ENCODE assay signal across 18 cellular contexts in the genomic region with DNA sequence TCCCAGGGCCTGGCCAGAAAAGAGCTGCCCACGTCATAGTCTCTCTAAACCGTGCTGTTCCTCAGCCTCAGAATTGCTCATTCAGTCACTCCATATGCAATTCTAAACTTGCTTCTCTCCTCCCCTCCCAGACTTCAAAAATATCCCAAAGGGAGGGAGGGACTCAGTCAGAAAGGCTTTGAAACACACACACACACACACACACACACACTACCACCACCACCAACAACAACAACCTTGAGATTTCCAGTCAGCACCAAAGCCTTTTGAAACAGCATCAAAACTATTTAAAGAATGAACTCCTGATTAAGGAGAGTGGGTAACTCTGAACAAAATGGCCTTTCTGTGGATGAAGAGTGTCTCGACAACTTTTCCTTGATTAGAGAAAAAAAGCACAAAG. TPM values are rescaled to one million over a fixed set of nuclear protein-coding genes. Genes with fewer than 3 reads are reported as not detected.
DNase-seq lines count a peak whose midpoint lies in the region; ATAC-seq and TF ChIP-seq lines count a peak whose summit lies in the region.
"Had no signal": no experiment of that assay in that cellular context is flagged by ENCODE, and none has a peak within 500 bp of the region (broad histone marks: within the 10 kb centered on the region; RNA-seq: fewer than 3 reads in every experiment).

No MANE protein-coding gene starts in this region.

- no peak overlapping the region for H3K4me3 Mint-ChIP-seq in WTC11
- H3K4me3 Mint-ChIP-seq in neural progenitor cell: peak overlapping the region; percentile 4
- H3K4me3 Mint-ChIP-seq: B cell; CD14-positive monocyte; CD8-positive, alpha-beta T cell; GM23338 had no signal

- peak overlapping the region; percentile 82; the same call in 1 of the 2 replicates for H3K27ac Mint-ChIP-seq in WTC11
- peak overlapping the region; percentile 57 for H3K27ac Mint-ChIP-seq in neural progenitor cell
- H3K27ac Mint-ChIP-seq: B cell; CD8-positive, alpha-beta T cell; GM23338 had no signal

- H3K27ac ChIP-seq in neural progenitor cell: no peak overlapping the region
- H3K27ac ChIP-seq: HL-60 had no signal

- no peaks in the 10 kb centered on the region for H3K27me3 ChIP-seq in neural progenitor cell

- H2AFZ ChIP-seq in neural progenitor cell (replicated peaks): no peak overlapping the region
- H2AFZ ChIP-seq: GM23338 had no signal

- H3K4me3 ChIP-seq in AG10803 (ENCODE audit: low read length): no peak overlapping the region
- H3K4me3 ChIP-seq in choroid plexus epithelial cell (ENCODE audit: low read depth, low read length): no peak overlapping the region
- no peak overlapping the region for H3K4me3 ChIP-seq in neural progenitor cell
- H3K4me3 ChIP-seq: GM23338 had no signal

- no peak overlapping the region for H3K9ac ChIP-seq in neural progenitor cell

- no peak overlapping the region for H3K4me2 ChIP-seq in neural progenitor cell
- H3K4me2 ChIP-seq: GM23338 had no signal

- DNase-seq in AG10803 (ENCODE audit: low read depth) (peak; percentile 26), WTC11 (ENCODE audit: low spot score) (no peak), choroid plexus epithelial cell (ENCODE audit: low read depth) (peak; percentile 26), neural progenitor cell (ENCODE audit: low spot score) (no peak), RPMI8226 (no peak)
- DNase-seq: 8988T; ACHN; Caco-2; CD8-positive, alpha-beta T cell; DMS53; GF-D8; H7 had no signal

- POLR2A ChIA-PET in WTC11 (lab: Charles Lee): no interaction called here

- H3K9me3 Mint-ChIP-seq in WTC11: no peaks in the 10 kb centered on the region
- no peaks in the 10 kb centered on the region for H3K9me3 Mint-ChIP-seq in neural progenitor cell
- H3K9me3 Mint-ChIP-seq: CD14-positive monocyte; CD8-positive, alpha-beta T cell; GM23338 had no signal

- no peaks in the 10 kb centered on the region for H3K79me2 ChIP-seq in neural progenitor cell (ENCODE audit: low read depth)

- ATAC-seq in WTC11 (no peak), GM18498 (IDR thresholded peaks at IDR 0.05; ENCODE audit: unreplicated experiment) (no peak), GM21619 (IDR thresholded peaks at IDR 0.05; ENCODE audit: unreplicated experiment) (no peak)
- ATAC-seq: CD8-positive, alpha-beta T cell; GM23338 had no signal

- H3K4me1 Mint-ChIP-seq in WTC11 (peaks cover 14% of the 10 kb centered on the region), neural progenitor cell (peaks cover 3% of the 10 kb centered on the region)
- H3K4me1 Mint-ChIP-seq: B cell had no signal

- no peaks in the 10 kb centered on the region for H3K4me1 ChIP-seq in neural progenitor cell
- H3K4me1 ChIP-seq: Caco-2 had no signal

- no peaks in the 10 kb centered on the region; the same call in 1 of the 2 replicates for H3K27me3 Mint-ChIP-seq in WTC11 (ENCODE audit: low read depth)
- no peaks in the 10 kb centered on the region for H3K27me3 Mint-ChIP-seq in neural progenitor cell (ENCODE audit: insufficient read depth, low read depth)

- CTCF ChIA-PET in WTC11 (lab: Charles Lee): interaction anchor here (0.9 to 2.2 kb wide), 3 partner anchors 24 to 129 kb away, joined by 3 to 11 read pairs (median 6); no protein-coding TSS in a partner anchor

- no peaks in the 10 kb centered on the region for H3F3A ChIP-seq in neural progenitor cell (ENCODE audit: low read depth)

- TF ChIP-seq CTCF in AG10803 (conservative IDR thresholded peaks at IDR 0.05; ENCODE audit: low read length) (no peak), WTC11 (IDR thresholded peaks at IDR 0.05) (no peak), choroid plexus epithelial cell (conservative IDR thresholded peaks at IDR 0.05; ENCODE audit: low read depth, low read length) (no peak), neural progenitor cell (IDR thresholded peaks at IDR 0.05) (no peak)

- H3K36me3 Mint-ChIP-seq in WTC11 (no peaks in the 10 kb centered on the region), neural progenitor cell (peaks cover 2% of the 10 kb centered on the region)
- H3K36me3 Mint-ChIP-seq: CD14-positive monocyte; CD8-positive, alpha-beta T cell had no signal

- no peaks in the 10 kb centered on the region for H3K9me3 ChIP-seq in neural progenitor cell (ENCODE audit: low read depth)
- H3K9me3 ChIP-seq: Caco-2 had no signal

- no peaks in the 10 kb centered on the region for H3K36me3 ChIP-seq in neural progenitor cell

- H4K20me1 ChIP-seq in neural progenitor cell (ENCODE audit: low read depth): no peaks in the 10 kb centered on the region

TF ChIP-seq in WTC11, 78 proteins besides CTCF, POLR2A, EP300 and RAD21 (continues in another document):
- TF ChIP-seq EMX1 (CRISPR knock-in tag; IDR thresholded peaks at IDR 0.05) (no peak), CREB1 (CRISPR knock-in tag; IDR thresholded peaks at IDR 0.05) (no peak), TEAD1 (CRISPR knock-in tag; IDR thresholded peaks at IDR 0.05) (no peak), CREM (CRISPR knock-in tag; IDR thresholded peaks at IDR 0.05) (no peak), FOXP1 (CRISPR knock-in tag; IDR thresholded peaks at IDR 0.05; ENCODE audit: borderline replicate concordance) (no peak), ATF1 (CRISPR knock-in tag; IDR thresholded peaks at IDR 0.05) (no peak), NR1H2 (CRISPR knock-in tag; IDR thresholded peaks at IDR 0.05) (no peak), RELA (CRISPR knock-in tag; IDR thresholded peaks at IDR 0.05; ENCODE audit: borderline replicate concordance) (no peak), ZNF671 (CRISPR knock-in tag; IDR thresholded peaks at IDR 0.05) (no peak)
- TF ChIP-seq, protein P1, sequence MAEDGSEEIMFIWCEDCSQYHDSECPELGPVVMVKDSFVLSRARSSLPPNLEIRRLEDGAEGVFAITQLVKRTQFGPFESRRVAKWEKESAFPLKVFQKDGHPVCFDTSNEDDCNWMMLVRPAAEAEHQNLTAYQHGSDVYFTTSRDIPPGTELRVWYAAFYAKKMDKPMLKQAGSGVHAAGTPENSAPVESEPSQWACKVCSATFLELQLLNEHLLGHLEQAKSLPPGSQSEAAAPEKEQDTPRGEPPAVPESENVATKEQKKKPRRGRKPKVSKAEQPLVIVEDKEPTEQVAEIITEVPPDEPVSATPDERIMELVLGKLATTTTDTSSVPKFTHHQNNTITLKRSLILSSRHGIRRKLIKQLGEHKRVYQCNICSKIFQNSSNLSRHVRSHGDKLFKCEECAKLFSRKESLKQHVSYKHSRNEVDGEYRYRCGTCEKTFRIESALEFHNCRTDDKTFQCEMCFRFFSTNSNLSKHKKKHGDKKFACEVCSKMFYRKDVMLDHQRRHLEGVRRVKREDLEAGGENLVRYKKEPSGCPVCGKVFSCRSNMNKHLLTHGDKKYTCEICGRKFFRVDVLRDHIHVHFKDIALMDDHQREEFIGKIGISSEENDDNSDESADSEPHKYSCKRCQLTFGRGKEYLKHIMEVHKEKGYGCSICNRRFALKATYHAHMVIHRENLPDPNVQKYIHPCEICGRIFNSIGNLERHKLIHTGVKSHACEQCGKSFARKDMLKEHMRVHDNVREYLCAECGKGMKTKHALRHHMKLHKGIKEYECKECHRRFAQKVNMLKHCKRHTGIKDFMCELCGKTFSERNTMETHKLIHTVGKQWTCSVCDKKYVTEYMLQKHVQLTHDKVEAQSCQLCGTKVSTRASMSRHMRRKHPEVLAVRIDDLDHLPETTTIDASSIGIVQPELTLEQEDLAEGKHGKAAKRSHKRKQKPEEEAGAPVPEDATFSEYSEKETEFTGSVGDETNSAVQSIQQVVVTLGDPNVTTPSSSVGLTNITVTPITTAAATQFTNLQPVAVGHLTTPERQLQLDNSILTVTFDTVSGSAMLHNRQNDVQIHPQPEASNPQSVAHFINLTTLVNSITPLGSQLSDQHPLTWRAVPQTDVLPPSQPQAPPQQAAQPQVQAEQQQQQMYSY (CRISPR knock-in tag; IDR thresholded peaks at IDR 0.05): no peak
- TF ChIP-seq, protein P2, sequence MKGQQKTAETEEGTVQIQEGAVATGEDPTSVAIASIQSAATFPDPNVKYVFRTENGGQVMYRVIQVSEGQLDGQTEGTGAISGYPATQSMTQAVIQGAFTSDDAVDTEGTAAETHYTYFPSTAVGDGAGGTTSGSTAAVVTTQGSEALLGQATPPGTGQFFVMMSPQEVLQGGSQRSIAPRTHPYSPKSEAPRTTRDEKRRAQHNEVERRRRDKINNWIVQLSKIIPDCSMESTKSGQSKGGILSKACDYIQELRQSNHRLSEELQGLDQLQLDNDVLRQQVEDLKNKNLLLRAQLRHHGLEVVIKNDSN (CRISPR knock-in tag; IDR thresholded peaks at IDR 0.05): no peak
- TF ChIP-seq, protein P3, sequence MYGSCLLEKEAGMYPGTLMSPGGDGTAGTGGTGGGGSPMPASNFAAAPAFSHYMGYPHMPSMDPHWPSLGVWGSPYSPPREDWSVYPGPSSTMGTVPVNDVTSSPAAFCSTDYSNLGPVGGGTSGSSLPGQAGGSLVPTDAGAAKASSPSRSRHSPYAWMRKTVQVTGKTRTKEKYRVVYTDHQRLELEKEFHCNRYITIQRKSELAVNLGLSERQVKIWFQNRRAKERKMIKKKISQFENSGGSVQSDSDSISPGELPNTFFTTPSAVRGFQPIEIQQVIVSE (CRISPR knock-in tag; IDR thresholded peaks at IDR 0.05; ENCODE audit: borderline replicate concordance): no peak
- TF ChIP-seq, protein P4, sequence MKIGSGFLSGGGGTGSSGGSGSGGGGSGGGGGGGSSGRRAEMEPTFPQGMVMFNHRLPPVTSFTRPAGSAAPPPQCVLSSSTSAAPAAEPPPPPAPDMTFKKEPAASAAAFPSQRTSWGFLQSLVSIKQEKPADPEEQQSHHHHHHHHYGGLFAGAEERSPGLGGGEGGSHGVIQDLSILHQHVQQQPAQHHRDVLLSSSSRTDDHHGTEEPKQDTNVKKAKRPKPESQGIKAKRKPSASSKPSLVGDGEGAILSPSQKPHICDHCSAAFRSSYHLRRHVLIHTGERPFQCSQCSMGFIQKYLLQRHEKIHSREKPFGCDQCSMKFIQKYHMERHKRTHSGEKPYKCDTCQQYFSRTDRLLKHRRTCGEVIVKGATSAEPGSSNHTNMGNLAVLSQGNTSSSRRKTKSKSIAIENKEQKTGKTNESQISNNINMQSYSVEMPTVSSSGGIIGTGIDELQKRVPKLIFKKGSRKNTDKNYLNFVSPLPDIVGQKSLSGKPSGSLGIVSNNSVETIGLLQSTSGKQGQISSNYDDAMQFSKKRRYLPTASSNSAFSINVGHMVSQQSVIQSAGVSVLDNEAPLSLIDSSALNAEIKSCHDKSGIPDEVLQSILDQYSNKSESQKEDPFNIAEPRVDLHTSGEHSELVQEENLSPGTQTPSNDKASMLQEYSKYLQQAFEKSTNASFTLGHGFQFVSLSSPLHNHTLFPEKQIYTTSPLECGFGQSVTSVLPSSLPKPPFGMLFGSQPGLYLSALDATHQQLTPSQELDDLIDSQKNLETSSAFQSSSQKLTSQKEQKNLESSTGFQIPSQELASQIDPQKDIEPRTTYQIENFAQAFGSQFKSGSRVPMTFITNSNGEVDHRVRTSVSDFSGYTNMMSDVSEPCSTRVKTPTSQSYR (CRISPR knock-in tag; IDR thresholded peaks at IDR 0.05): no peak

RNA-seq across cellular contexts. Expression of a gene that starts 16.4 kb away (rescaled TPM):
- 0.98 to 1.4 TPM (median 1.4 TPM) in 3 replicates for total RNA-seq in WTC11 (2021)
- total RNA-seq in neural progenitor cell (ENCODE audit: low replicate concordance): 26.6 and 39.7 TPM in 2 replicates

Comparison
In these comparisons a context has a peak if more than half of its experiments do, and no peak if none do; other contexts are left out.
1. DNase-seq: peak in AG10803 (single experiment) and choroid plexus epithelial cell (single experiment); none in WTC11 (single experiment), neural progenitor cell (single experiment) and RPMI8226 (single experiment).
2. RNA of a gene that starts 16.4 kb away (total RNA-seq): 26.6 to 39.7 TPM in neural progenitor cell; 0.98 to 1.4 TPM in WTC11; every median in the first group is over 10 times any median in the second.